In genomic region chr7:78786055-78786454, GRCh38 we compare ENCODE assay signal across 12 cellular contexts.
DNase-seq lines count a peak whose midpoint lies in the region.
"Had no signal": no experiment of that assay in that cellular context is flagged by ENCODE, and none has a peak within 500 bp of the region (broad histone marks: within the 10 kb centered on the region; RNA-seq: fewer than 3 reads in every experiment).

No MANE protein-coding gene starts in this region.

- DNase-seq in middle frontal gyrus (ENCODE audit: extremely low spot score, low spot score): peak; percentile 37
- peak; percentile 6 for DNase-seq in occipital lobe (lab: John Stamatoyannopoulos, UW)
- peak; percentile 49 for DNase-seq in superior temporal gyrus (ENCODE audit: extremely low spot score)
- no peak for DNase-seq in NCI-H128 (lab: John Stamatoyannopoulos, UW; ENCODE audit: unreplicated experiment)
- DNase-seq in inferior parietal cortex (ENCODE audit: extremely low spot score): no peak
- DNase-seq: AML-193; Caco-2; Calu3; CD4-positive, alpha-beta T cell; CD8-positive, alpha-beta T cell; DMS79 treated with DMSO at 0.1 percent for 48 hours; GF-D8 had no signal

Comparison
In these comparisons a context has a peak if more than half of its experiments do, and no peak if none do; other contexts are left out.
1. DNase-seq: peak in middle frontal gyrus (single experiment), occipital lobe (single experiment) and superior temporal gyrus (single experiment); none in NCI-H128 (single experiment) and inferior parietal cortex (single experiment).